Comparison of ENCODE assay signal across 19 cellular contexts in genomic region chr11:61742391-61742790, GRCh38. TPM values are rescaled to one million over a fixed set of nuclear protein-coding genes. Genes with fewer than 3 reads are reported as not detected.
A peak's percentile ranks its signal among the peaks of the same experiment; 100 is the strongest.
DNase-seq lines count a peak whose midpoint lies in the region; ATAC-seq and TF ChIP-seq lines count a peak whose summit lies in the region.
"Had no signal": no experiment of that assay in that cellular context is flagged by ENCODE, and none has a peak within 500 bp of the region (broad histone marks: within the 10 kb centered on the region; RNA-seq: fewer than 3 reads in every experiment).

No MANE protein-coding gene starts in this region.

- H3K27me3 ChIP-seq in psoas muscle (ENCODE audit: insufficient read depth in 3 of 3, low read length in 2 of 3) = no peaks in the 10 kb centered on the region
- H3K27me3 ChIP-seq: ascending aorta, neutrophil, sigmoid colon had no signal

- intact Hi-C loops in dendritic cell treated with granulocyte-macrophage colony-stimulating factor and Interleukin-4, amounts not matched to agents 40 ng/mL and 50 ng/mL, for 4 days (cut with micrococcal nuclease) = no loop called here
- intact Hi-C loops in psoas muscle (cut with DNase I) = no loop called here

- WGBS in psoas muscle, 3 donors = 47 to 53% (median 49%) methylated on average over 7 of the region's 7 CpGs

- H3K4me1 Mint-ChIP-seq in dendritic cell treated with granulocyte-macrophage colony-stimulating factor and Interleukin-4, amounts not matched to agents 40 ng/mL and 50 ng/mL, for 4 days (ENCODE audit: low read depth) = peaks cover 17% of the 10 kb centered on the region

- H3K9me3 Mint-ChIP-seq in dendritic cell treated with granulocyte-macrophage colony-stimulating factor and Interleukin-4, amounts not matched to agents 40 ng/mL and 50 ng/mL, for 4 days = no peaks in the 10 kb centered on the region

- H3K27ac Mint-ChIP-seq in dendritic cell treated with granulocyte-macrophage colony-stimulating factor and Interleukin-4, amounts not matched to agents 40 ng/mL and 50 ng/mL, for 4 days = peak overlapping the region; percentile 88

- H3K4me1 ChIP-seq in psoas muscle = no peaks in the 10 kb centered on the region
- H3K4me1 ChIP-seq: ascending aorta, sigmoid colon had no signal

- H3K36me3 ChIP-seq in psoas muscle (ENCODE audit: insufficient read depth in 1 of 2, low read depth in 1 of 2) = peaks cover 0 to 29% of the 10 kb centered on the region in 2 donors
- H3K36me3 ChIP-seq: neutrophil had no signal

- no peaks in the 10 kb centered on the region for H3K27me3 Mint-ChIP-seq in dendritic cell treated with granulocyte-macrophage colony-stimulating factor and Interleukin-4, amounts not matched to agents 40 ng/mL and 50 ng/mL, for 4 days

- no peak for TF ChIP-seq CTCF in psoas muscle (IDR thresholded peaks at IDR 0.05)

- no peaks in the 10 kb centered on the region for H3K9me3 ChIP-seq in psoas muscle
- H3K9me3 ChIP-seq: ascending aorta, neutrophil, sigmoid colon had no signal

- H3K27ac ChIP-seq in psoas muscle = no peak overlapping the region
- H3K27ac ChIP-seq: ascending aorta, neutrophil, sigmoid colon had no signal

- H3K36me3 Mint-ChIP-seq in dendritic cell treated with granulocyte-macrophage colony-stimulating factor and Interleukin-4, amounts not matched to agents 40 ng/mL and 50 ng/mL, for 4 days (ENCODE audit: low read depth) = peaks cover 95% of the 10 kb centered on the region

- no peak for ATAC-seq in psoas muscle
- ATAC-seq in HG03039 (IDR thresholded peaks at IDR 0.05; ENCODE audit: unreplicated experiment) = no peak

- peak overlapping the region; percentile 7 for H3K4me3 Mint-ChIP-seq in dendritic cell treated with granulocyte-macrophage colony-stimulating factor and Interleukin-4, amounts not matched to agents 40 ng/mL and 50 ng/mL, for 4 days

- H3K4me3 ChIP-seq in psoas muscle = no peak overlapping the region
- H3K4me3 ChIP-seq: ascending aorta, sigmoid colon had no signal

- DNase-seq in CMK (ENCODE audit: low read depth) (peak; percentile 84), NOMO-1 (lab: John Stamatoyannopoulos, UW; ENCODE audit: unreplicated experiment in 2 of 2) (peak; percentile 16 to 23), myocyte (ENCODE audit: low read depth) (peak; percentile 93), NCI-H2171 treated with DMSO at 0.1 percent for 48 hours (lab: John Stamatoyannopoulos, UW) (no peak), psoas muscle (no peak), midbrain (lab: John Stamatoyannopoulos, UW) (no peak)
- DNase-seq: activated CD4-positive, CD25-positive, alpha-beta regulatory T cell treated with anti-CD3 and anti-CD28 coated beads, Interleukin-2, amount 50 U/mL, for 72 hours; activated CD8-positive, alpha-beta memory T cell treated with anti-CD3 and anti-CD28 coated beads, Interleukin-2, amount 50 U/mL, for 4 hours; activated gamma-delta T cell treated with Interleukin-2 at 50 U/mL for 16 hours; GDM1; NCI-H1694 treated with DMSO at 0.1 percent for 48 hours; NCI-H524; sigmoid colon; stimulated activated CD4-positive, alpha-beta T cell treated with anti-CD3 and anti-CD28 coated beads, Interleukin-2, amount 100 ng/mL, for 48 hours; substantia nigra had no signal

RNA-seq across cellular contexts. Expression of gene MYRF, which starts 10.0 kb away (rescaled TPM):
- total RNA-seq in myocyte (0.03 TPM in 1 of 2 replicates, not detected in the other), psoas muscle (under 1 TPM in 3 of 4 donors, not detected in 1; 0.15 to 0.24 (median 0.24) TPM)
- 0.10 TPM for polyA plus RNA-seq in myocyte (2012)
- polyA plus RNA-seq in psoas muscle = under 1 TPM; 0.01 to 0.08 (median 0.08) TPM
- total RNA-seq: ascending aorta had no signal

RNA-seq across cellular contexts. Expression of gene TMEM258, which starts 50.0 kb away (rescaled TPM):
- total RNA-seq in myocyte (33.0 and 36.7 TPM in 2 replicates), psoas muscle (10 to 100 TPM; 76.0 to 93.2 (median 80.9) TPM)
- 372 TPM for polyA plus RNA-seq in myocyte (2012)
- 100 to 1,000 TPM; 152 to 177 (median 159) TPM for polyA plus RNA-seq in psoas muscle

RNA-seq across cellular contexts. Expression of gene FEN1, which starts 50.3 kb away (rescaled TPM):
- total RNA-seq in myocyte (13.4 and 13.9 TPM in 2 replicates), psoas muscle (10 to 100 TPM in 2 of 4 donors, 1 to 10 TPM in 2; 5.7 to 10.5 (median 8.5) TPM)
- polyA plus RNA-seq in myocyte (2012) = 14.1 TPM
- 10 to 100 TPM; 10.3 to 30.3 (median 17.1) TPM for polyA plus RNA-seq in psoas muscle

Comparison
In these comparisons a context has a peak if more than half of its experiments do, and no peak if none do; other contexts are left out.
1. DNase-seq: peak in CMK (single experiment), NOMO-1 (2 of 2) and myocyte (single experiment); none in NCI-H2171 treated with DMSO at 0.1 percent for 48 hours (single experiment), psoas muscle (0 of 2) and midbrain (single experiment).